Comparison of ENCODE assay signal across 22 cellular contexts in genomic region chr2:133492719-133493366, GRCh38.
"Had no signal": no experiment of that assay in that cellular context is flagged by ENCODE, and none has a peak within 500 bp of the region (broad histone marks: within the 10 kb centered on the region; RNA-seq: fewer than 3 reads in every experiment).

No MANE protein-coding gene starts in this region.

- DNase-seq: colonic mucosa; effector memory CD4-positive, alpha-beta T cell; erythroblast; esophagus squamous epithelium; foreskin melanocyte; glutamatergic neuron; heart right ventricle; hypothalamus; immature natural killer cell; islet precursor cell; kidney glomerular epithelial cell; mesenchymal stem cell; naive thymus-derived CD8-positive, alpha-beta T cell; occipital lobe; pancreas; sigmoid colon; spleen; stimulated activated CD4-positive, alpha-beta T cell treated with anti-CD3 and anti-CD28 coated beads, Interleukin-4, amount 100 ng/mL, for 4 hours had no signal

- H3K27ac ChIP-seq: colonic mucosa, esophagus squamous epithelium, heart right ventricle, pancreas, right atrium auricular region, sigmoid colon, spleen, thoracic aorta, tibial nerve had no signal

- H3K4me1 ChIP-seq: colonic mucosa, pancreas, sigmoid colon, spleen had no signal

- ATAC-seq: naive thymus-derived CD8-positive, alpha-beta T cell; stimulated activated memory B cell treated with anti-CD40 and anti-IgM and Interleukin-4, amounts not matched to agents 10 μg/mL and 1 μg/mL and 100 μg/mL, for 72 hours had no signal

- H3K27me3 ChIP-seq: colonic mucosa, esophagus squamous epithelium, heart right ventricle, pancreas, right atrium auricular region, sigmoid colon, spleen, tibial nerve had no signal

- H3K4me3 ChIP-seq: colonic mucosa, esophagus squamous epithelium, heart right ventricle, pancreas, right atrium auricular region, sigmoid colon, spleen, thoracic aorta, tibial nerve had no signal

- H3K9me3 ChIP-seq: colonic mucosa, esophagus squamous epithelium, heart right ventricle, pancreas, right atrium auricular region, sigmoid colon, spleen, thoracic aorta, tibial nerve had no signal

- H3K36me3 ChIP-seq: colonic mucosa, esophagus squamous epithelium, heart right ventricle, pancreas, right atrium auricular region, sigmoid colon, spleen, thoracic aorta, tibial nerve had no signal
